16 cellular contexts compared by ENCODE assay signal in genomic region chr5:76690027-76690679, GRCh38. TPM values are rescaled to one million over a fixed set of nuclear protein-coding genes. Genes with fewer than 3 reads are reported as not detected.
DNase-seq lines count a peak whose midpoint lies in the region; ATAC-seq, FAIRE-seq and TF ChIP-seq lines count a peak whose summit lies in the region.
"Had no signal": no experiment of that assay in that cellular context is flagged by ENCODE, and none has a peak within 500 bp of the region (broad histone marks: within the 10 kb centered on the region; RNA-seq: fewer than 3 reads in every experiment).

No MANE protein-coding gene starts in this region.

- CTCF ChIA-PET in A549 (lab: Yijun Ruan, JAX), result interaction anchor here (0.7 to 2.0 kb wide), 4 partner anchors 8 to 177 kb away, joined by 3 to 7 read pairs (median 3); no protein-coding TSS in a partner anchor

- peak overlapping the region in 1 of 3 experiments; percentile 1 for H3K4me3 Mint-ChIP-seq in nephron
- H3K4me3 Mint-ChIP-seq in activated naive CD8-positive, alpha-beta T cell treated with anti-CD3 and anti-CD28 coated beads, Interleukin-2, amount 50 U/mL, for 24 hours, result no peak overlapping the region
- H3K4me3 Mint-ChIP-seq: activated naive CD4-positive, alpha-beta T cell treated with anti-CD3 and anti-CD28 coated beads for 36 hours; CD8-positive, alpha-beta memory T cell had no signal

- WGBS in A549 (ENCODE audit: missing lambda C conversion rate), result 79% methylated on average over 3 of the region's 3 CpGs

- no peak for FAIRE-seq in A549 (lab: Jason Lieb, UNC)

- no peaks in the 10 kb centered on the region for H3K27me3 Mint-ChIP-seq in nephron (ENCODE audit: low read depth)
- H3K27me3 Mint-ChIP-seq in activated naive CD8-positive, alpha-beta T cell treated with anti-CD3 and anti-CD28 coated beads, Interleukin-2, amount 50 U/mL, for 24 hours, result no peaks in the 10 kb centered on the region
- H3K27me3 Mint-ChIP-seq: CD8-positive, alpha-beta memory T cell had no signal

- no peak for ATAC-seq in A549
- ATAC-seq in activated naive CD8-positive, alpha-beta T cell treated with anti-CD3 and anti-CD28 coated beads, Interleukin-2, amount 50 U/mL, for 24 hours, result no peak

- no peak for TF ChIP-seq POLR2A in A549 (IDR thresholded peaks at IDR 0.05; ENCODE audit: low read length)

- H3K4me1 ChIP-seq in A549 (peaks cover 31% of the 10 kb centered on the region), colonic mucosa (peaks cover 10% of the 10 kb centered on the region), right atrium auricular region (peaks cover 0 to 5% of the 10 kb centered on the region in 2 donors)

- H3K9me3 ChIP-seq in A549, result no peaks in the 10 kb centered on the region
- no peaks in the 10 kb centered on the region for H3K9me3 ChIP-seq in colonic mucosa
- no peaks in the 10 kb centered on the region for H3K9me3 ChIP-seq in right atrium auricular region
- H3K9me3 ChIP-seq: heart left ventricle had no signal

- no peak for TF ChIP-seq RAD21 in A549 (conservative IDR thresholded peaks at IDR 0.05 in 1 of 2, IDR thresholded peaks at IDR 0.05 in 1 of 2)

- H3K4me1 Mint-ChIP-seq in nephron, result peaks cover 42% of the 10 kb centered on the region
- H3K4me1 Mint-ChIP-seq in activated naive CD8-positive, alpha-beta T cell treated with anti-CD3 and anti-CD28 coated beads, Interleukin-2, amount 50 U/mL, for 24 hours, result peaks cover 14% of the 10 kb centered on the region

- H3K27me3 ChIP-seq in colonic mucosa (no peaks in the 10 kb centered on the region), right atrium auricular region (no peaks in the 10 kb centered on the region)
- H3K27me3 ChIP-seq: cardiac muscle cell, heart left ventricle had no signal

- DNase-seq in A549 (ENCODE audit: low read depth in 1 of 2, low spot score in 1 of 2), result no peak
- peak; percentile 45 for DNase-seq in NCI-H226
- no peak for DNase-seq in colonic mucosa
- no peak for DNase-seq in activated naive CD8-positive, alpha-beta T cell treated with anti-CD3 and anti-CD28 coated beads, Interleukin-2, amount 50 U/mL, for 24 hours
- DNase-seq in germinal center (ENCODE audit: low spot score), result no peak
- DNase-seq in DMS 273 (lab: John Stamatoyannopoulos, UW; ENCODE audit: unreplicated experiment), result no peak
- no peak for DNase-seq in right atrium auricular region (ENCODE audit: low spot score)
- DNase-seq: activated naive CD4-positive, alpha-beta T cell treated with anti-CD3 and anti-CD28 coated beads for 36 hours; CD8-positive, alpha-beta memory T cell; Karpas-422; NCI-H1417 treated with DMSO at 0.1 percent for 48 hours; NCI-H2227 treated with DMSO at 0.1 percent for 48 hours; posterior cingulate gyrus had no signal

- H3K4me3 ChIP-seq in A549, result no peak overlapping the region
- H3K4me3 ChIP-seq in colonic mucosa, result no peak overlapping the region
- no peak overlapping the region for H3K4me3 ChIP-seq in right atrium auricular region
- H3K4me3 ChIP-seq: cardiac muscle cell, heart left ventricle had no signal

- H3K27ac Mint-ChIP-seq in nephron, result peak overlapping the region; percentile 81 to 93 (median 87)
- H3K27ac Mint-ChIP-seq in activated naive CD8-positive, alpha-beta T cell treated with anti-CD3 and anti-CD28 coated beads, Interleukin-2, amount 50 U/mL, for 24 hours, result no peak overlapping the region
- H3K27ac Mint-ChIP-seq: activated naive CD4-positive, alpha-beta T cell treated with anti-CD3 and anti-CD28 coated beads for 36 hours had no signal

- H3K4me2 ChIP-seq in A549, result no peak overlapping the region; the same call in 2 of the 3 replicates

- H3K9me3 Mint-ChIP-seq in nephron, result no peaks in the 10 kb centered on the region
- no peaks in the 10 kb centered on the region for H3K9me3 Mint-ChIP-seq in activated naive CD8-positive, alpha-beta T cell treated with anti-CD3 and anti-CD28 coated beads, Interleukin-2, amount 50 U/mL, for 24 hours
- H3K9me3 Mint-ChIP-seq: activated naive CD4-positive, alpha-beta T cell treated with anti-CD3 and anti-CD28 coated beads for 36 hours; CD8-positive, alpha-beta memory T cell had no signal

- POLR2A ChIA-PET in A549 (lab: Yijun Ruan, JAX), result interaction anchor here (0.9 kb wide), 1 partner anchor 11 kb away, joined by 3 read pairs; no protein-coding TSS in a partner anchor

- intact Hi-C loops in colonic mucosa (cut with DNase I), result no loop called here

- TF ChIP-seq CTCF in A549 (IDR thresholded peaks at IDR 0.05), result no peak
- TF ChIP-seq CTCF in colonic mucosa (IDR thresholded peaks at IDR 0.05), result no peak
- no peak for TF ChIP-seq CTCF in nephron (IDR thresholded peaks at IDR 0.05; ENCODE audit: unreplicated experiment in 3 of 3)
- no peak for TF ChIP-seq CTCF in right atrium auricular region (IDR thresholded peaks at IDR 0.05)

- H3K36me3 Mint-ChIP-seq in nephron (ENCODE audit: low read depth), result peaks cover 23% of the 10 kb centered on the region
- H3K36me3 Mint-ChIP-seq in activated naive CD8-positive, alpha-beta T cell treated with anti-CD3 and anti-CD28 coated beads, Interleukin-2, amount 50 U/mL, for 24 hours (ENCODE audit: low read depth), result peaks cover 8% of the 10 kb centered on the region

- no peak for TF ChIP-seq EP300 in A549 (IDR thresholded peaks at IDR 0.05)

- no peaks in the 10 kb centered on the region for H3K36me3 ChIP-seq in colonic mucosa
- no peaks in the 10 kb centered on the region for H3K36me3 ChIP-seq in right atrium auricular region
- H3K36me3 ChIP-seq: cardiac muscle cell had no signal

- H3K27ac ChIP-seq in A549 (peak overlapping the region; percentile 34 to 59; a peak in 2 of 6 replicates), colonic mucosa (peak overlapping the region; percentile 61), right atrium auricular region (no peak overlapping the region)
- H3K27ac ChIP-seq: cardiac muscle cell had no signal

- H3K9ac ChIP-seq in colonic mucosa (ENCODE audit: low read depth in 2 of 2, low read length in 2 of 2), result no peak overlapping the region

TF ChIP-seq in A549, 52 proteins besides CTCF, POLR2A, EP300 and RAD21:
- TF ChIP-seq ZSCAN20 (CRISPR knock-in tag; IDR thresholded peaks at IDR 0.05) (no peak), MYC (IDR thresholded peaks at IDR 0.05; ENCODE audit: borderline replicate concordance, low read length) (no peak), HOXA7 (CRISPR knock-in tag; IDR thresholded peaks at IDR 0.05) (no peak)

RNA-seq across cellular contexts. Expression of gene F2R, which starts 25.8 kb away (rescaled TPM):
- 114 and 131 TPM in 2 replicates for polyA plus RNA-seq in A549 (2011; rRNA removed)
- polyA plus RNA-seq in A549 (2012; cell fraction: cytosol; rRNA removed), result 28.2 and 38.5 TPM in 2 replicates
- polyA plus RNA-seq in A549 (2012; cell fraction: nucleus; rRNA removed), result 21.4 and 25.3 TPM in 2 replicates
- polyA plus RNA-seq in A549 (2017; fragmentation: RNase III; extraction: RNeasy Plus Mini Kit Qiagen cat#74134 plus additional on column Dnase treatment), result 19.4 to 30.4 TPM (median 26.3 TPM) in 3 replicates
- 76.1 and 95.1 TPM in 2 replicates for polyA minus RNA-seq in A549 (2011; rRNA and poly(A)+ RNA removed)
- total RNA-seq in colonic mucosa, result 1 to 10 TPM; 3.6 to 8.1 TPM
- 10 to 100 TPM; 16.1 to 46.7 TPM for total RNA-seq in right atrium auricular region

Comparison
In these comparisons a context has a peak if more than half of its experiments do, and no peak if none do; other contexts are left out.
1. H3K27ac ChIP-seq: peak in A549 (2 of 2) and colonic mucosa (single experiment); none in right atrium auricular region (0 of 2).